25 cellular contexts compared by ENCODE assay signal in the genomic region with DNA sequence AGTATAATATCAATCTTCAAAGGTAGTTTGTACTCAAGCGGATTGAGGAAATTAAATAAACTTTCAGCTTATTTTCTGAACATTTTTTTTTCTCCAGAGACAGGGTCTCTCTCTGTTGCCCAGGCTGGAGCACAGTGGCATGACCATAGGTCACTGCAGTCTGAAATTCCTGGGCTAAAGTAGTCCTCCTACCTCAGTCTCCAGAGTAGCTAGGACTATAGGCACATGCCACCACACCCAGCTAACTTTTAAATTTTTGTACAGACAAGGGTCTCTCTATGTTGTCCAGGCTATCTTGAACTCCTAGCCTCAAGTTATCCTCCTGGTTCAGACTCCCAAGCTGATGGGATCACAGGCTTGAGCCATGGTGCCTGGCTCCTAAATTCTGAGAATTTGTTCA.
DNase-seq lines count a peak whose midpoint lies in the region; ATAC-seq, FAIRE-seq and TF ChIP-seq lines count a peak whose summit lies in the region.
"Had no signal": no experiment of that assay in that cellular context is flagged by ENCODE, and none has a peak within 500 bp of the region (broad histone marks: within the 10 kb centered on the region; RNA-seq: fewer than 3 reads in every experiment).

No MANE protein-coding gene starts in this region.

- no peak overlapping the region for H3K4me2 ChIP-seq in endothelial cell of umbilical vein (ENCODE audit: insufficient read depth, low read length)
- H3K4me2 ChIP-seq: BLaER1 had no signal

- DNase-seq in GM19239 (ENCODE audit: insufficient read length, low spot score) (no peak), WTC11 (ENCODE audit: low spot score) (no peak), endothelial cell of umbilical vein (ENCODE audit: low read depth, low spot score) (no peak), transverse colon (no peak)
- DNase-seq in stimulated activated CD8-positive, alpha-beta memory T cell treated with anti-CD3 and anti-CD28 coated beads, Interleukin-4, amount 100 ng/mL, for 48 hours = no peak
- DNase-seq: 8988T; ACHN; BE2C; C1 segment of cervical spinal cord; CD4-positive, alpha-beta memory T cell; CD4-positive, CD25-positive, alpha-beta regulatory T cell; CD8-positive, alpha-beta memory T cell; COR-L47; DMS 273 treated with DMSO at 0.1 percent for 48 hours; DMS153; DMS53; DMS79; DND-41; EL; GDM1 had no signal

- no peak for TF ChIP-seq EP300 in transverse colon (IDR thresholded peaks at IDR 0.05; ENCODE audit: low read depth)

- TF ChIP-seq POLR2A in endothelial cell of umbilical vein (IDR thresholded peaks at IDR 0.05; ENCODE audit: low read depth, low read length) (no peak), transverse colon (IDR thresholded peaks at IDR 0.05) (no peak)

- no peaks in the 10 kb centered on the region for H4K20me1 ChIP-seq in endothelial cell of umbilical vein (replicated peaks; ENCODE audit: control insufficient read depth, extremely low read depth, insufficient read depth, low read length)
- H4K20me1 ChIP-seq: BLaER1 had no signal

- H3K4me3 Mint-ChIP-seq in WTC11 = no peak overlapping the region
- H3K4me3 Mint-ChIP-seq: CD14-positive monocyte; CD4-positive, alpha-beta memory T cell; CD4-positive, CD25-positive, alpha-beta regulatory T cell; CD8-positive, alpha-beta memory T cell had no signal

- peak; percentile 8 for FAIRE-seq in GM19239 (lab: Jason Lieb, UNC)
- FAIRE-seq in endothelial cell of umbilical vein (lab: Jason Lieb, UNC) = peak; percentile 4
- FAIRE-seq: GM12878, GM12892, GM18507 had no signal

- no peak overlapping the region for H2AFZ ChIP-seq in endothelial cell of umbilical vein (ENCODE audit: low read depth, low read length)

- no peak for TF ChIP-seq CTCF in WTC11 (IDR thresholded peaks at IDR 0.05)
- TF ChIP-seq CTCF in endothelial cell of umbilical vein (IDR thresholded peaks at IDR 0.05; ENCODE audit: extremely low read depth in 1 of 2, insufficient read depth in 1 of 2, low read depth in 1 of 2, low read length in 2 of 2) = no peak
- no peak for TF ChIP-seq CTCF in transverse colon (IDR thresholded peaks at IDR 0.05)

- 98 to 100% methylated on average over 1 of the region's 1 CpG for WGBS in transverse colon (ENCODE audit: low coverage in 1 of 2), 2 donors

- no peaks in the 10 kb centered on the region for H3K4me1 ChIP-seq in endothelial cell of umbilical vein (ENCODE audit: control insufficient read depth, extremely low read depth, insufficient read depth, low read length)
- no peaks in the 10 kb centered on the region for H3K4me1 ChIP-seq in transverse colon
- H3K4me1 ChIP-seq: BE2C, BLaER1 had no signal

- no peaks in the 10 kb centered on the region for H3K79me2 ChIP-seq in endothelial cell of umbilical vein (ENCODE audit: control insufficient read depth, insufficient read depth, low read length)

- H3K4me3 ChIP-seq in endothelial cell of umbilical vein (replicated peaks in 1 of 3; ENCODE audit: insufficient read depth in 1 of 3, low read depth in 1 of 3, low read length in 3 of 3) (no peak overlapping the region), transverse colon (no peak overlapping the region)
- H3K4me3 ChIP-seq: BLaER1, GM12878 had no signal

- H3K9me1 ChIP-seq in endothelial cell of umbilical vein (replicated peaks; ENCODE audit: control insufficient read depth, extremely low read depth, insufficient read depth, low read length) = no peaks in the 10 kb centered on the region

- peaks cover 0 to 3% of the 10 kb centered on the region in 2 experiments for H3K36me3 ChIP-seq in endothelial cell of umbilical vein (ENCODE audit: control insufficient read depth in 2 of 2, extremely low read depth in 1 of 2, insufficient read depth in 2 of 2, low read length in 2 of 2)
- H3K36me3 ChIP-seq in transverse colon = peaks cover 0 to 4% (median 2%) of the 10 kb centered on the region in 4 donors
- H3K36me3 ChIP-seq: BE2C had no signal

- ATAC-seq in WTC11 = no peak
- ATAC-seq: GM12878 had no signal

- H3K27me3 ChIP-seq in endothelial cell of umbilical vein (ENCODE audit: control insufficient read depth in 2 of 2, insufficient read depth in 2 of 2, low read length in 2 of 2) (no peaks in the 10 kb centered on the region), transverse colon (no peaks in the 10 kb centered on the region)
- H3K27me3 ChIP-seq: BE2C, BLaER1 had no signal

- intact Hi-C loops in endothelial cell of umbilical vein (cut with micrococcal nuclease) = no loop called here
- intact Hi-C loops in transverse colon (cut with DNase I; ENCODE audit: low total_unique reads) = no loop called here

- H3K27ac ChIP-seq in endothelial cell of umbilical vein (ENCODE audit: insufficient read depth, low read depth, low read length) = no peak overlapping the region
- no peak overlapping the region for H3K27ac ChIP-seq in transverse colon
- H3K27ac ChIP-seq: BLaER1 had no signal

- CTCF ChIA-PET in WTC11 (lab: Charles Lee) = interaction anchor here (1.0 to 1.7 kb wide), 3 partner anchors 210 to 231 kb away, joined by 4 to 14 read pairs (median 6); no protein-coding TSS in a partner anchor
- CTCF ChIA-PET in endothelial cell of umbilical vein (lab: Charles Lee) = interaction anchor here (1.4 to 18.4 kb wide), 2 partner anchors 69 to 212 kb away, joined by 3 to 862 read pairs; no protein-coding TSS in a partner anchor

- H3K9ac ChIP-seq in endothelial cell of umbilical vein (replicated peaks; ENCODE audit: extremely low read depth, insufficient read depth, low read length) = no peak overlapping the region
- H3K9ac ChIP-seq: BLaER1 had no signal

- no peaks in the 10 kb centered on the region for H3K9me3 ChIP-seq in endothelial cell of umbilical vein (replicated peaks; ENCODE audit: control insufficient read depth, insufficient read depth, low read length)
- no peaks in the 10 kb centered on the region for H3K9me3 ChIP-seq in transverse colon
- H3K9me3 ChIP-seq: BE2C, BLaER1 had no signal

- H3K36me3 Mint-ChIP-seq in WTC11 = peaks cover 23% of the 10 kb centered on the region

- dilution Hi-C loops in endothelial cell of umbilical vein (cut with MboI; ENCODE audit: extremely low pct_ligation_motif_present, low sequenced_read_pairs) = no loop called here

- no peaks in the 10 kb centered on the region for H3K4me1 Mint-ChIP-seq in WTC11
- H3K4me1 Mint-ChIP-seq: CD14-positive monocyte; CD8-positive, alpha-beta memory T cell had no signal

- H3K27ac Mint-ChIP-seq in WTC11 = no peak overlapping the region
- H3K27ac Mint-ChIP-seq: CD4-positive, CD25-positive, alpha-beta regulatory T cell; CD8-positive, alpha-beta memory T cell had no signal

- in situ Hi-C loops in transverse colon (cut with MboI; ENCODE audit: low pct_ligation_motif_present in 1 of 4, low pct_unique_long_range_greater_than_20kb in 1 of 4, low sequenced_read_pairs in 3 of 4) = no loop called here

- POLR2A ChIA-PET in WTC11 (lab: Charles Lee) (interaction anchor here (0.5 kb wide), 1 partner anchor 34 kb away, joined by 5 read pairs; no protein-coding TSS in a partner anchor), endothelial cell of umbilical vein (lab: Charles Lee) (no interaction called here)

- H3K9me3 Mint-ChIP-seq in WTC11 = no peaks in the 10 kb centered on the region
- H3K9me3 Mint-ChIP-seq: CD14-positive monocyte; CD4-positive, alpha-beta memory T cell; CD4-positive, CD25-positive, alpha-beta regulatory T cell; CD8-positive, alpha-beta memory T cell had no signal

- no peaks in the 10 kb centered on the region for H3K27me3 Mint-ChIP-seq in WTC11 (ENCODE audit: low read depth)
- H3K27me3 Mint-ChIP-seq: CD4-positive, alpha-beta memory T cell; CD4-positive, CD25-positive, alpha-beta regulatory T cell; CD8-positive, alpha-beta memory T cell had no signal

- no TSS peak for BruUV-seq in endothelial cell of umbilical vein (replicated peaks; lab: Mats Ljungman, UMichigan)

TF ChIP-seq in endothelial cell of umbilical vein, 7 proteins besides CTCF, POLR2A, EP300 and RAD21:
- TF ChIP-seq, protein P1, sequence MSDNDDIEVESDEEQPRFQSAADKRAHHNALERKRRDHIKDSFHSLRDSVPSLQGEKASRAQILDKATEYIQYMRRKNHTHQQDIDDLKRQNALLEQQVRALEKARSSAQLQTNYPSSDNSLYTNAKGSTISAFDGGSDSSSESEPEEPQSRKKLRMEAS (IDR thresholded peaks at IDR 0.05; ENCODE audit: insufficient read depth, insufficient read length) = no peak
- TF ChIP-seq GATA2 (IDR thresholded peaks at IDR 0.05; ENCODE audit: insufficient read depth, insufficient read length, low read depth, low read length) (no peak), FOS (IDR thresholded peaks at IDR 0.05; ENCODE audit: borderline replicate concordance, insufficient read depth, low read length) (no peak), EZH2 (IDR thresholded peaks at IDR 0.05; ENCODE audit: borderline replicate concordance, low read depth, low read length, severe bottlenecking) (no peak), POLR2AphosphoS5 (IDR thresholded peaks at IDR 0.05; ENCODE audit: insufficient read depth, low read depth, low read length) (no peak), MYC (IDR thresholded peaks at IDR 0.05; ENCODE audit: low read depth, low read length) (no peak), JUN (IDR thresholded peaks at IDR 0.05; ENCODE audit: borderline replicate concordance, insufficient read depth, insufficient read length, low read depth) (no peak)
